11 cellular contexts compared by ENCODE assay signal in the genomic region with DNA sequence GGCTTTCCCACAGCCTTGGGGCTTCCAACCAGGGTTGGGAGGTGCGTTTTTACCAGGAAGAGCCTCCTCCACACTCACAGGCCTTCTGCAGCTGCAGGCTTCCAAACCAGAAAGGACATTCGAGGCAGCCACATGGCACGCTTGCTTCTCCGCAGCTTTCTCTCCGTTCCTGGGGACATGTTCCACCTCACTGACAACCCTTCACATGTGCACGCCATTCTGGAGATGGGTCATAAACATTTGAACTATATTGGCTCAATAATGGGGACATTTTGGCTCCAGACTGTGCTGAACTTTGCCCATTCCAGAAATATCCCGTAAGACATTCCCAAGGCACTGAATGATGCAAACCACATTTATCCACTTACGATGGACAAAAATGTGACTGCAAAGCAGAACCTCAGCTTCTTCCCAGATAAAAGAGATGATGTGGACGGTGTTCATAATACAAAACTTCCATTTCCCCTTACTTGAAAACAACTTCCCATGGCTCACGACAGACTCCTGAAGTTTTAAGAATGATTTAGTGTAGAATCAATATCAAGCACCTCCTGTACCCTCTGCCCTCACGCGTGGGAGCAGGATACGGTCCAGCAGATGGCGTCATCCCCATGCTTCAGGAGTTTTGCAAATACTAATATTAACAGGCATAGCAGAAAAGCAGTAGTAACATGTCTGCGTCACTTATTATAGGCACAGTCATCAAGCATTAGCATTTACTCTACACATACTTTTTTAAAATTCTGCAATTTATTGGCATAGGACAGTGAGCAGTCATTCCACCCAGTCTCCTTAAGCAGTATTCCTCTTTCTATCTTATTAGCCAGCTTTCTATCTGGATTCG. TPM values are rescaled to one million over a fixed set of nuclear protein-coding genes. Genes with fewer than 3 reads are reported as not detected.
DNase-seq lines count a peak whose midpoint lies in the region; ATAC-seq, FAIRE-seq and TF ChIP-seq lines count a peak whose summit lies in the region.
"Had no signal": no experiment of that assay in that cellular context is flagged by ENCODE, and none has a peak within 500 bp of the region (broad histone marks: within the 10 kb centered on the region; RNA-seq: fewer than 3 reads in every experiment).

No MANE protein-coding gene starts in this region.

- no peak overlapping the region for H3K4me2 ChIP-seq in K562 (ENCODE audit: insufficient read depth, low read length)

- no peaks in the 10 kb centered on the region for H4K20me1 ChIP-seq in K562 (replicated peaks; ENCODE audit: control insufficient read depth, insufficient read depth, low read length)

- peak; percentile 61 for DNase-seq in AG09319 (ENCODE audit: extremely low read depth, low read depth)
- DNase-seq in HEK293T (ENCODE audit: extremely low spot score): no peak
- peak in 1 of 4 experiments; percentile 21 for DNase-seq in K562 (ENCODE audit: extremely low read depth in 1 of 4, low spot score in 3 of 4)
- DNase-seq in left lung: no peak
- no peak for DNase-seq in anterior cingulate cortex (lab: John Stamatoyannopoulos, UW)
- DNase-seq in activated CD8-positive, alpha-beta T cell treated with anti-CD3 and anti-CD28 coated beads, Interleukin-2, amount 10 ng/mL, durations not matched to agents 7 days and 5 days: no peak
- no peak for DNase-seq in germinal center (ENCODE audit: low spot score)

- POLR2A ChIA-PET in HEK293T (lab: Yijun Ruan, JAX) (no interaction called here), K562 (lab: Yijun Ruan, JAX) (no interaction called here)
- POLR2A ChIA-PET in activated CD8-positive, alpha-beta T cell treated with anti-CD3 and anti-CD28 coated beads, Interleukin-2, amount 10 ng/mL, durations not matched to agents 7 days and 5 days (lab: Charles Lee): no interaction called here

- WGBS in K562 (ENCODE audit: insufficient coverage, low coverage, missing lambda C conversion rate): 1% methylated on average over 16 of the region's 16 CpGs

- peak; percentile 65 for FAIRE-seq in K562 (lab: Jason Lieb, UNC)
- FAIRE-seq: G401.6 had no signal

- no peaks in the 10 kb centered on the region for H3K36me3 ChIP-seq in K562 (ENCODE audit: control insufficient read depth, insufficient read depth, low read length)
- no peaks in the 10 kb centered on the region for H3K36me3 ChIP-seq in left lung

- no peaks in the 10 kb centered on the region for H3K9me1 ChIP-seq in K562 (ENCODE audit: control insufficient read depth, insufficient read depth, low read length)

- H3K27me3 Mint-ChIP-seq in activated CD8-positive, alpha-beta T cell treated with anti-CD3 and anti-CD28 coated beads, Interleukin-2, amount 10 ng/mL, durations not matched to agents 7 days and 5 days (ENCODE audit: low read depth): peaks cover 27% of the 10 kb centered on the region

- peak; percentile 33 for TF ChIP-seq CTCF in AG09319 (IDR thresholded peaks at IDR 0.05; ENCODE audit: low read depth, low read length)
- peak; percentile 37 to 44 (median 39); a peak in 5 of 6 replicates for TF ChIP-seq CTCF in K562 (IDR thresholded peaks at IDR 0.05 in 2 of 3, conservative IDR thresholded peaks at IDR 0.05 in 1 of 3; ENCODE audit: insufficient read depth in 2 of 3, low read depth in 1 of 3, low read length in 3 of 3)
- TF ChIP-seq CTCF in left lung (IDR thresholded peaks at IDR 0.05): no peak

- H3K27me3 ChIP-seq in K562 (ENCODE audit: control insufficient read depth in 2 of 2, insufficient read depth in 2 of 2, low read length in 2 of 2) (peaks cover 0 to 4% of the 10 kb centered on the region in 2 experiments; a peak in 2 of 5 replicates), left lung (peaks cover 0 to 26% of the 10 kb centered on the region in 2 donors)

- H2AFZ ChIP-seq in K562 (ENCODE audit: low read depth, low read length): no peak overlapping the region

- intact Hi-C loops in K562 (cut with micrococcal nuclease) (no loop called here), left lung (cut with DNase I) (no loop called here)

- ATAC-seq in K562: peak; percentile 48; the same call in 1 of the 3 replicates
- peak; percentile 61 for ATAC-seq in left lung
- no peak for ATAC-seq in GM19328 (IDR thresholded peaks at IDR 0.05; ENCODE audit: unreplicated experiment)
- ATAC-seq in activated CD8-positive, alpha-beta T cell treated with anti-CD3 and anti-CD28 coated beads, Interleukin-2, amount 10 ng/mL, durations not matched to agents 7 days and 5 days: no peak

- H3K4me1 ChIP-seq in K562 (replicated peaks in 1 of 2; ENCODE audit: control insufficient read depth in 2 of 2, insufficient read depth in 2 of 2, low read length in 2 of 2): no peaks in the 10 kb centered on the region
- peaks cover 0 to 2% of the 10 kb centered on the region in 2 donors for H3K4me1 ChIP-seq in left lung

- no TSS peak for BruUV-seq in K562 (replicated peaks; lab: Mats Ljungman, UMichigan)

- TF ChIP-seq RAD21 in K562 (CRISPR knock-in tag; conservative IDR thresholded peaks at IDR 0.05 in 1 of 2, IDR thresholded peaks at IDR 0.05 in 1 of 2): peak in 1 of 2 experiments; percentile 37; a peak in 2 of 4 replicates

- no peak overlapping the region for H3K27ac ChIP-seq in K562 (ENCODE audit: extremely low read depth, low read depth, low read length)
- H3K27ac ChIP-seq in left lung: peak overlapping the region; percentile 15 to 72

- H3K4me3 ChIP-seq in K562 (no peak overlapping the region), left lung (no peak overlapping the region)

- no peak overlapping the region for H3K9ac ChIP-seq in K562 (ENCODE audit: insufficient read depth in 1 of 2, low read depth in 2 of 2, low read length in 2 of 2)

- no peaks in the 10 kb centered on the region for H3K79me2 ChIP-seq in K562 (ENCODE audit: control insufficient read depth, insufficient read depth, low read length)

- no peak for TF ChIP-seq POLR2A in K562 (conservative IDR thresholded peaks at IDR 0.05)

- H3K27ac Mint-ChIP-seq in activated CD8-positive, alpha-beta T cell treated with anti-CD3 and anti-CD28 coated beads, Interleukin-2, amount 10 ng/mL, durations not matched to agents 7 days and 5 days: no peak overlapping the region
- H3K27ac Mint-ChIP-seq: activated naive CD4-positive, alpha-beta T cell treated with anti-CD3 and anti-CD28 coated beads, Interleukin-2, amount 50 U/mL, for 24 hours had no signal

- no peaks in the 10 kb centered on the region for H3K9me3 Mint-ChIP-seq in activated CD8-positive, alpha-beta T cell treated with anti-CD3 and anti-CD28 coated beads, Interleukin-2, amount 10 ng/mL, durations not matched to agents 7 days and 5 days (ENCODE audit: insufficient read depth)
- H3K9me3 Mint-ChIP-seq: activated naive CD4-positive, alpha-beta T cell treated with anti-CD3 and anti-CD28 coated beads, Interleukin-2, amount 50 U/mL, for 24 hours had no signal

- H3K4me1 Mint-ChIP-seq in activated CD8-positive, alpha-beta T cell treated with anti-CD3 and anti-CD28 coated beads, Interleukin-2, amount 10 ng/mL, durations not matched to agents 7 days and 5 days (ENCODE audit: low read depth): no peaks in the 10 kb centered on the region
- H3K4me1 Mint-ChIP-seq: activated naive CD4-positive, alpha-beta T cell treated with anti-CD3 and anti-CD28 coated beads, Interleukin-2, amount 50 U/mL, for 24 hours had no signal

- no peak for TF ChIP-seq EP300 in K562 (IDR thresholded peaks at IDR 0.05; ENCODE audit: low read length)

- H3K36me3 Mint-ChIP-seq in activated CD8-positive, alpha-beta T cell treated with anti-CD3 and anti-CD28 coated beads, Interleukin-2, amount 10 ng/mL, durations not matched to agents 7 days and 5 days (ENCODE audit: low read depth): no peaks in the 10 kb centered on the region
- H3K36me3 Mint-ChIP-seq: activated naive CD4-positive, alpha-beta T cell treated with anti-CD3 and anti-CD28 coated beads, Interleukin-2, amount 50 U/mL, for 24 hours had no signal

- no peaks in the 10 kb centered on the region for H3K9me3 ChIP-seq in K562 (replicated peaks; ENCODE audit: control insufficient read depth, insufficient read depth, low read depth, low read length)
- H3K9me3 ChIP-seq in left lung: no peaks in the 10 kb centered on the region

- no peak overlapping the region for H3K4me3 Mint-ChIP-seq in activated CD8-positive, alpha-beta T cell treated with anti-CD3 and anti-CD28 coated beads, Interleukin-2, amount 10 ng/mL, durations not matched to agents 7 days and 5 days
- H3K4me3 Mint-ChIP-seq: activated naive CD4-positive, alpha-beta T cell treated with anti-CD3 and anti-CD28 coated beads, Interleukin-2, amount 50 U/mL, for 24 hours had no signal

- CTCF ChIA-PET in HEK293T (lab: Yijun Ruan, JAX): interaction anchor here (0.8 to 1.1 kb wide), 2 partner anchors 32 to 38 kb away, joined by 3 read pairs; no protein-coding TSS in a partner anchor
- CTCF ChIA-PET in K562 (lab: Yijun Ruan, JAX; ENCODE audit: low intra/inter-chr PET ratio): no interaction called here
- CTCF ChIA-PET in activated CD8-positive, alpha-beta T cell treated with anti-CD3 and anti-CD28 coated beads, Interleukin-2, amount 10 ng/mL, durations not matched to agents 7 days and 5 days (lab: Charles Lee): no interaction called here

- in situ Hi-C loops in K562 (cut with MboI): no loop called here

RNA-seq across cellular contexts. Expression of a gene that starts 25.4 kb away (rescaled TPM):
- total RNA-seq in K562 (2011; cell fraction: chromatin; rRNA removed; ENCODE audit: low replicate concordance): not detected in 2 replicates
- total RNA-seq in K562 (2011; cell fraction: nucleolus; rRNA removed): not detected in 2 replicates
- not detected in 2 replicates for total RNA-seq in K562 (2011; cell fraction: nucleoplasm; rRNA removed)
- not detected in 2 replicates for total RNA-seq in K562 (2014; rRNA removed)
- total RNA-seq in K562 (2014; rRNA removed; fragmentation: Illumina TruSeq; extraction: Trizol): not detected in 2 replicates
- not detected in 2 replicates for total RNA-seq in K562 (2015; rRNA removed; fragmentation: Illumina TruSeq; extraction: Trizol)
- not detected in 2 replicates for total RNA-seq in K562 (2021)
- polyA plus RNA-seq in K562 (2011; rRNA removed): not detected in 2 replicates
- not detected in 2 replicates for polyA plus RNA-seq in K562 (2011; cell fraction: cytosol; rRNA removed)
- not detected in 2 replicates for polyA plus RNA-seq in K562 (2011; cell fraction: nucleus; rRNA removed)
- polyA plus RNA-seq in K562 (2012): not detected in 2 replicates
- polyA plus RNA-seq in K562 (2014; fragmentation: Illumina TruSeq; extraction: Trizol): not detected in 2 replicates
- polyA plus RNA-seq in K562 (2014; fragmentation: Nextera tagmentation; extraction: Ambion mirVana): not detected
- polyA plus RNA-seq in K562 (2014; rRNA removed): not detected in 2 replicates
- polyA minus RNA-seq in K562 (2011; rRNA and poly(A)+ RNA removed): not detected in 2 replicates
- not detected in 2 replicates for polyA minus RNA-seq in K562 (2011; cell fraction: cytosol; rRNA and poly(A)+ RNA removed)
- polyA minus RNA-seq in K562 (2011; cell fraction: nucleus; rRNA and poly(A)+ RNA removed): not detected in 2 replicates
- total RNA-seq in left lung: 10 to 100 TPM; 12.6 to 17.7 TPM
- total RNA-seq in activated CD8-positive, alpha-beta T cell treated with anti-CD3 and anti-CD28 coated beads, Interleukin-2, amount 10 ng/mL, durations not matched to agents 7 days and 5 days: not detected

RNA-seq across cellular contexts. Expression of a gene that starts 52.1 kb away (rescaled TPM):
- total RNA-seq in K562 (2011; cell fraction: chromatin; rRNA removed; ENCODE audit: low replicate concordance): not detected in 2 replicates
- not detected in 2 replicates for total RNA-seq in K562 (2011; cell fraction: nucleolus; rRNA removed)
- total RNA-seq in K562 (2011; cell fraction: nucleoplasm; rRNA removed): not detected in 2 replicates
- total RNA-seq in K562 (2014; rRNA removed) (not detected in 2 replicates), K562 (2014; rRNA removed; fragmentation: Illumina TruSeq; extraction: Trizol) (not detected in 2 replicates), K562 (2015; rRNA removed; fragmentation: Illumina TruSeq; extraction: Trizol) (not detected in 2 replicates), K562 (2021) (not detected in 2 replicates), left lung (10 to 100 TPM in 1 of 2 donors, 1 to 10 TPM in 1; 6.4 to 12.1 TPM)
- polyA plus RNA-seq in K562 (2011; rRNA removed) (not detected in 2 replicates), K562 (2014; fragmentation: Illumina TruSeq; extraction: Trizol) (not detected in 2 replicates), K562 (2014; fragmentation: Nextera tagmentation; extraction: Ambion mirVana) (not detected), K562 (2014; rRNA removed) (not detected in 2 replicates)
- polyA plus RNA-seq in K562 (2011; cell fraction: cytosol; rRNA removed): not detected in 2 replicates
- polyA plus RNA-seq in K562 (2011; cell fraction: nucleus; rRNA removed): not detected in 2 replicates
- polyA plus RNA-seq in K562 (2012): not detected in 2 replicates
- not detected in 2 replicates for polyA minus RNA-seq in K562 (2011; rRNA and poly(A)+ RNA removed)
- 1.8 TPM in 1 of 2 replicates, not detected in the other for polyA minus RNA-seq in K562 (2011; cell fraction: cytosol; rRNA and poly(A)+ RNA removed)
- 0.13 TPM in 1 of 2 replicates, not detected in the other for polyA minus RNA-seq in K562 (2011; cell fraction: nucleus; rRNA and poly(A)+ RNA removed)
- total RNA-seq in activated CD8-positive, alpha-beta T cell treated with anti-CD3 and anti-CD28 coated beads, Interleukin-2, amount 10 ng/mL, durations not matched to agents 7 days and 5 days: not detected
- total RNA-seq: M059J had no signal

Comparison
In these comparisons a context has a peak if more than half of its experiments do, and no peak if none do; other contexts are left out.
1. CTCF ChIP-seq: peak in AG09319 (single experiment) and K562 (3 of 3); none in left lung (0 of 2).
2. ATAC-seq: peak in K562 (single experiment) and left lung (single experiment); none in GM19328 (single experiment) and activated CD8-positive, alpha-beta T cell treated with anti-CD3 and anti-CD28 coated beads, Interleukin-2, amount 10 ng/mL, durations not matched to agents 7 days and 5 days (single experiment).
3. RNA of a gene that starts 25.4 kb away (total RNA-seq): 12.6 to 17.7 TPM in left lung; not detected in K562 and not detected in activated CD8-positive, alpha-beta T cell treated with anti-CD3 and anti-CD28 coated beads, Interleukin-2, amount 10 ng/mL, durations not matched to agents 7 days and 5 days; every median in the first group is over 10 times any median in the second.
4. RNA of a gene that starts 52.1 kb away (total RNA-seq): 6.4 to 12.1 TPM in left lung; not detected in K562 and not detected in activated CD8-positive, alpha-beta T cell treated with anti-CD3 and anti-CD28 coated beads, Interleukin-2, amount 10 ng/mL, durations not matched to agents 7 days and 5 days; every median in the first group is over 4 times any median in the second.